Comparison of ENCODE assay signal across 12 cellular contexts in the genomic region with DNA sequence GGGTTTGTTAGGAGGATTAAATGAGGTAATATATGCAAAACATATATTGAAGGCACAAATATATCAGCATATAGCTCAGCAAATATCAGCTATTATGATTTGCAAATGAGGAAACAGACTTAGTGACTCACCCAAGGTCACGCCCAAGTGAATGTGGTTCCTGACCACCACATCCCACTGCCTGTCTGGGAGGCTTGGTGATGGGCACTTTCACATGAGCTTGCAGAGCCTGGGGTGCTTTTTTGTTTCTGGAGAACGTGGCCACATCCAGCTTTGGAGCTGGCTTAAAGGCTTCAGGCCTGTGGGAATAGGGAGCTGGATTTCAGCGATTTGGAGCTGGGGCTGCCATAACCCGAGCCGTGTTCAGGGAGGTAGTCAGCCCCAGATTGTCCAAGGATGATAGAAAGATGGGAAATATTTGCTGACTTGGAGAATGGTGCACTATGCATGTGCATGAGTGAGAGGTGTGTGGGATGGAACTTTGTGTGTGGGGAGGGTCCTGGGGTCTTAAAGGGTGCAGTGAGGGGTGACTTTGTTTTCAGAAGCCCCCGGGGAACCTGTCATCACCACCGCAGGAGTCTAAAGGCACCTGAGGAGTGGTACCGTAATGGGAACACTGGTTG. TPM values are rescaled to one million over a fixed set of nuclear protein-coding genes. Genes with fewer than 3 reads are reported as not detected.
DNase-seq lines count a peak whose midpoint lies in the region; ATAC-seq lines count a peak whose summit lies in the region.
"Had no signal": no experiment of that assay in that cellular context is flagged by ENCODE, and none has a peak within 500 bp of the region (broad histone marks: within the 10 kb centered on the region; RNA-seq: fewer than 3 reads in every experiment).

No MANE protein-coding gene starts in this region.

- H3K4me3 Mint-ChIP-seq in activated T-helper 17 cell treated with anti-CD3 and anti-CD28 coated beads, Interleukin-2, amount 50 U/mL, for 72 hours: no peak overlapping the region
- H3K4me3 Mint-ChIP-seq: activated naive CD8-positive, alpha-beta T cell; IgD-negative memory B cell had no signal

- peak; percentile 45 for ATAC-seq in activated T-helper 17 cell treated with anti-CD3 and anti-CD28 coated beads, Interleukin-2, amount 50 U/mL, for 72 hours (replicated peaks)
- ATAC-seq in HG03095 (IDR thresholded peaks at IDR 0.05; ENCODE audit: unreplicated experiment): no peak
- ATAC-seq: psoas muscle had no signal

- no peaks in the 10 kb centered on the region for H3K36me3 Mint-ChIP-seq in activated T-helper 17 cell treated with anti-CD3 and anti-CD28 coated beads, Interleukin-2, amount 50 U/mL, for 72 hours (ENCODE audit: low read depth)
- H3K36me3 Mint-ChIP-seq: activated naive CD8-positive, alpha-beta T cell had no signal

- H3K27me3 Mint-ChIP-seq in activated T-helper 17 cell treated with anti-CD3 and anti-CD28 coated beads, Interleukin-2, amount 50 U/mL, for 72 hours: peaks cover 49% of the 10 kb centered on the region

- no peak overlapping the region for H3K27ac Mint-ChIP-seq in activated T-helper 17 cell treated with anti-CD3 and anti-CD28 coated beads, Interleukin-2, amount 50 U/mL, for 72 hours
- H3K27ac Mint-ChIP-seq: activated naive CD8-positive, alpha-beta T cell; IgD-negative memory B cell had no signal

- DNase-seq in GDM1 (lab: John Stamatoyannopoulos, UW): peak; percentile 65
- DNase-seq in Kasumi-1 (lab: John Stamatoyannopoulos, UW): peak; percentile 36 to 51
- peak; percentile 31 for DNase-seq in myocyte (ENCODE audit: low read depth)
- no peak for DNase-seq in epidermal melanocyte (ENCODE audit: insufficient read length, low spot score)
- no peak for DNase-seq in DMS53 treated with DMSO at 0.1 percent for 48 hours (lab: John Stamatoyannopoulos, UW; ENCODE audit: unreplicated experiment)
- DNase-seq in dedifferentiated amniotic fluid mesenchymal stem cell (ENCODE audit: extremely low spot score): no peak
- DNase-seq: esophagus squamous epithelium had no signal

- H3K9me3 Mint-ChIP-seq in activated T-helper 17 cell treated with anti-CD3 and anti-CD28 coated beads, Interleukin-2, amount 50 U/mL, for 72 hours: no peaks in the 10 kb centered on the region

- peaks cover 26% of the 10 kb centered on the region for H3K4me1 Mint-ChIP-seq in activated T-helper 17 cell treated with anti-CD3 and anti-CD28 coated beads, Interleukin-2, amount 50 U/mL, for 72 hours

RNA-seq across cellular contexts. Expression of a gene that starts 12.0 kb away (rescaled TPM):
- under 1 TPM; 0.06 to 0.74 TPM for total RNA-seq in activated T-helper 17 cell treated with anti-CD3 and anti-CD28 coated beads, Interleukin-2, amount 50 U/mL, for 72 hours
- not detected in 2 replicates for total RNA-seq in myocyte
- 0.11 TPM for polyA plus RNA-seq in myocyte (2012)
- polyA plus RNA-seq: IgD-negative memory B cell had no signal

Comparison
In these comparisons a context has a peak if more than half of its experiments do, and no peak if none do; other contexts are left out.
1. DNase-seq: peak in GDM1 (single experiment), Kasumi-1 (2 of 2) and myocyte (single experiment); none in epidermal melanocyte (single experiment), DMS53 treated with DMSO at 0.1 percent for 48 hours (single experiment) and dedifferentiated amniotic fluid mesenchymal stem cell (single experiment).